Comparison of ENCODE assay signal across 8 cellular contexts in genomic region chr10:70477661-70478162, GRCh38. TPM values are rescaled to one million over a fixed set of nuclear protein-coding genes. Genes with fewer than 3 reads are reported as not detected.
DNase-seq lines count a peak whose midpoint lies in the region; ATAC-seq and TF ChIP-seq lines count a peak whose summit lies in the region.

No MANE protein-coding gene starts in this region.

- H3K9ac ChIP-seq in iPS-15b (ENCODE audit: low read depth, low read length): no peak overlapping the region

- H3K4me1 ChIP-seq in Peyer's patch (peaks cover 0 to 46% (median 27%) of the 10 kb centered on the region in 4 donors), iPS-15b (ENCODE audit: control insufficient read depth, insufficient read depth, low read length) (peaks cover 6% of the 10 kb centered on the region)

- H3K27me3 ChIP-seq in Peyer's patch: no peaks in the 10 kb centered on the region
- H3K27me3 ChIP-seq in iPS-15b (ENCODE audit: control insufficient read depth, insufficient read depth, low read length): no peaks in the 10 kb centered on the region

- peak overlapping the region in 2 of 4 donors; percentile 72 to 75 for H3K27ac ChIP-seq in Peyer's patch

- DNase-seq in GM12864 (ENCODE audit: low read depth): no peak
- DNase-seq in Peyer's patch: peak in 2 of 3 donors; percentile 59 to 74
- peak; percentile 69 to 85 for DNase-seq in activated naive CD4-positive, alpha-beta T cell treated with anti-CD3 and anti-CD28 coated beads, Interleukin-2, amount 50 U/mL, for 72 hours (ENCODE audit: low spot score in 2 of 2)
- peak; percentile 41 to 69 (median 51) for DNase-seq in stimulated activated CD4-positive, alpha-beta T cell treated with anti-CD3 and anti-CD28 coated beads, Interleukin-1b, Interleukin-23, amount 100 ng/mL, for 24 hours (ENCODE audit: low read depth in 4 of 4, low spot score in 1 of 4)
- no peak for DNase-seq in SKM-1 (lab: John Stamatoyannopoulos, UW; ENCODE audit: unreplicated experiment)

- no peak for TF ChIP-seq POLR2A in Peyer's patch (IDR thresholded peaks at IDR 0.05)

- no peak overlapping the region for H3K27ac Mint-ChIP-seq in activated naive CD4-positive, alpha-beta T cell treated with anti-CD3 and anti-CD28 coated beads, Interleukin-2, amount 50 U/mL, for 72 hours

- peak; percentile 76 to 88 for ATAC-seq in activated naive CD4-positive, alpha-beta T cell treated with anti-CD3 and anti-CD28 coated beads, Interleukin-2, amount 50 U/mL, for 72 hours
- no peak for ATAC-seq in GM18517 (IDR thresholded peaks at IDR 0.05; ENCODE audit: unreplicated experiment)
- no peak for ATAC-seq in GM19397 (IDR thresholded peaks at IDR 0.05; ENCODE audit: unreplicated experiment)

- H3K9me3 ChIP-seq in Peyer's patch: no peaks in the 10 kb centered on the region
- H3K9me3 ChIP-seq in iPS-15b (ENCODE audit: control insufficient read depth, insufficient read depth, low read length): no peaks in the 10 kb centered on the region

- TF ChIP-seq CTCF in GM12864 (IDR thresholded peaks at IDR 0.05; ENCODE audit: low read depth, low read length, missing control alignments) (no peak), Peyer's patch (IDR thresholded peaks at IDR 0.05) (no peak)

- H3K36me3 ChIP-seq in Peyer's patch (no peaks in the 10 kb centered on the region), iPS-15b (ENCODE audit: control insufficient read depth, insufficient read depth, low read length) (no peaks in the 10 kb centered on the region)

- H3K36me3 Mint-ChIP-seq in activated naive CD4-positive, alpha-beta T cell treated with anti-CD3 and anti-CD28 coated beads, Interleukin-2, amount 50 U/mL, for 72 hours: no peaks in the 10 kb centered on the region

- peak overlapping the region; percentile 57 for H3K4me3 ChIP-seq in GM12864 (ENCODE audit: low read depth, low read length)
- H3K4me3 ChIP-seq in Peyer's patch: peak overlapping the region; percentile 54 to 77 (median 64)
- H3K4me3 ChIP-seq in iPS-15b (ENCODE audit: low read depth, low read length): peak overlapping the region; percentile 65

- H3K9me3 Mint-ChIP-seq in activated naive CD4-positive, alpha-beta T cell treated with anti-CD3 and anti-CD28 coated beads, Interleukin-2, amount 50 U/mL, for 72 hours: no peaks in the 10 kb centered on the region

RNA-seq across cellular contexts. Expression of gene PALD1, which starts 0.9 kb away (rescaled TPM):
- total RNA-seq in Peyer's patch: 10 to 100 TPM in 1 of 4 donors, 1 to 10 TPM in 3; 1.2 to 15.7 (median 3.6) TPM
- total RNA-seq in activated naive CD4-positive, alpha-beta T cell treated with anti-CD3 and anti-CD28 coated beads, Interleukin-2, amount 50 U/mL, for 72 hours: 1 to 10 TPM in 1 of 2 donors, under 1 TPM in 1; 0.20 to 4.8 TPM

RNA-seq across cellular contexts. Expression of gene NODAL, which starts 36.2 kb away (rescaled TPM):
- total RNA-seq in Peyer's patch: not detected
- total RNA-seq in activated naive CD4-positive, alpha-beta T cell treated with anti-CD3 and anti-CD28 coated beads, Interleukin-2, amount 50 U/mL, for 72 hours: not detected

Comparison
In these comparisons a context has a peak if more than half of its experiments do, and no peak if none do; other contexts are left out.
1. DNase-seq: peak in Peyer's patch (2 of 3), activated naive CD4-positive, alpha-beta T cell treated with anti-CD3 and anti-CD28 coated beads, Interleukin-2, amount 50 U/mL, for 72 hours (2 of 2) and stimulated activated CD4-positive, alpha-beta T cell treated with anti-CD3 and anti-CD28 coated beads, Interleukin-1b, Interleukin-23, amount 100 ng/mL, for 24 hours (4 of 4); none in GM12864 (single experiment) and SKM-1 (single experiment).
2. ATAC-seq: peak in activated naive CD4-positive, alpha-beta T cell treated with anti-CD3 and anti-CD28 coated beads, Interleukin-2, amount 50 U/mL, for 72 hours (2 of 2); none in GM18517 (single experiment) and GM19397 (single experiment).
3. Peak in every context shown above with its lines, with median percentiles within 50 percentile points of each other: H3K4me3 ChIP-seq.